Comparison of ENCODE assay signal across 8 cellular contexts in genomic region chr5:111757582-111758283, GRCh38. TPM values are rescaled to one million over a fixed set of nuclear protein-coding genes. Genes with fewer than 3 reads are reported as not detected.
DNase-seq lines count a peak whose midpoint lies in the region; ATAC-seq, FAIRE-seq and TF ChIP-seq lines count a peak whose summit lies in the region.

No MANE protein-coding gene starts in this region.

- no peaks in the 10 kb centered on the region for H3K4me1 ChIP-seq in NT2/D1 (ENCODE audit: insufficient read depth, insufficient read length)
- peaks cover 29% of the 10 kb centered on the region for H3K4me1 ChIP-seq in endothelial cell of umbilical vein (ENCODE audit: control insufficient read depth, extremely low read depth, insufficient read depth, low read length)

- H3K9ac ChIP-seq in NT2/D1 (ENCODE audit: insufficient read length, low read depth) (peak overlapping the region; percentile 89), endothelial cell of umbilical vein (replicated peaks; ENCODE audit: extremely low read depth, insufficient read depth, low read length) (peak overlapping the region; percentile 100)

- DNase-seq in COR-L47 (lab: John Stamatoyannopoulos, UW) (peak; percentile 93), HPDE6-E6E7 (ENCODE audit: extremely low spot score) (peak; percentile 38), NT2/D1 (ENCODE audit: low read depth, low spot score) (peak; percentile 56), endothelial cell of umbilical vein (ENCODE audit: low read depth, low spot score) (peak; percentile 90), middle frontal gyrus (ENCODE audit: extremely low spot score, low spot score) (peak; percentile 43)
- DNase-seq in activated CD8-positive, alpha-beta memory T cell treated with anti-CD3 and anti-CD28 coated beads, Interleukin-2, amount 50 U/mL, for 48 hours, result peak; percentile 88
- DNase-seq in stimulated activated CD8-positive, alpha-beta memory T cell treated with anti-CD3 and anti-CD28 coated beads, Interleukin-2, amount 100 ng/mL, for 1 hour (ENCODE audit: low read depth in 2 of 2), result peak; percentile 60 to 61

- peak overlapping the region; percentile 97 for H3K27ac ChIP-seq in endothelial cell of umbilical vein (ENCODE audit: insufficient read depth, low read depth, low read length)

- peak overlapping the region; percentile 74 for H3K4me3 ChIP-seq in NT2/D1 (ENCODE audit: insufficient read length, low read depth)
- H3K4me3 ChIP-seq in endothelial cell of umbilical vein (replicated peaks in 1 of 3; ENCODE audit: insufficient read depth in 1 of 3, low read depth in 1 of 3, low read length in 3 of 3), result peak overlapping the region; percentile 53 to 100 (median 80)

- POLR2A ChIA-PET in endothelial cell of umbilical vein (lab: Charles Lee), result interaction anchor here (0.6 to 2.5 kb wide), 10 partner anchors 10 to 403 kb away, joined by 3 to 13 read pairs (median 4); no protein-coding TSS in a partner anchor

- no peaks in the 10 kb centered on the region for H3K9me1 ChIP-seq in endothelial cell of umbilical vein (replicated peaks; ENCODE audit: control insufficient read depth, extremely low read depth, insufficient read depth, low read length)

- no peaks in the 10 kb centered on the region for H4K20me1 ChIP-seq in endothelial cell of umbilical vein (replicated peaks; ENCODE audit: control insufficient read depth, extremely low read depth, insufficient read depth, low read length)

- BruUV-seq in endothelial cell of umbilical vein (replicated peaks; lab: Mats Ljungman, UMichigan), result TSS peak; percentile 51

- dilution Hi-C loops in endothelial cell of umbilical vein (cut with MboI; ENCODE audit: extremely low pct_ligation_motif_present, low sequenced_read_pairs), result no loop called here

- peak; percentile 73 for FAIRE-seq in endothelial cell of umbilical vein (lab: Jason Lieb, UNC)

- H2AFZ ChIP-seq in endothelial cell of umbilical vein (ENCODE audit: low read depth, low read length), result peak overlapping the region; percentile 83

- ATAC-seq in GM19468 (IDR thresholded peaks at IDR 0.05; ENCODE audit: extremely low read depth, unreplicated experiment), result peak; percentile 65

- TF ChIP-seq CTCF in endothelial cell of umbilical vein (IDR thresholded peaks at IDR 0.05; ENCODE audit: extremely low read depth in 1 of 2, insufficient read depth in 1 of 2, low read depth in 1 of 2, low read length in 2 of 2), result no peak

- intact Hi-C loops in endothelial cell of umbilical vein (cut with micrococcal nuclease), result loop anchor here (1.0 to 10.0 kb wide), 11 partner anchors 9 to 1023 kb away; partner anchors contain the start of genes SLC25A46 and STARD4

- H3K79me2 ChIP-seq in endothelial cell of umbilical vein (ENCODE audit: control insufficient read depth, insufficient read depth, low read length), result peaks cover 29% of the 10 kb centered on the region

- CTCF ChIA-PET in endothelial cell of umbilical vein (lab: Charles Lee), result interaction anchor here (0.6 to 3.7 kb wide), 19 partner anchors 10 to 403 kb away, joined by 3 to 59 read pairs (median 3); no protein-coding TSS in a partner anchor

- H3K36me3 ChIP-seq in NT2/D1 (ENCODE audit: insufficient read depth, insufficient read length, low read length), result peaks cover 3% of the 10 kb centered on the region
- H3K36me3 ChIP-seq in endothelial cell of umbilical vein (ENCODE audit: control insufficient read depth in 2 of 2, extremely low read depth in 1 of 2, insufficient read depth in 2 of 2, low read length in 2 of 2), result no peaks in the 10 kb centered on the region

- H3K9me3 ChIP-seq in NT2/D1 (ENCODE audit: insufficient read depth, low read length) (no peaks in the 10 kb centered on the region), endothelial cell of umbilical vein (replicated peaks; ENCODE audit: control insufficient read depth, insufficient read depth, low read length) (no peaks in the 10 kb centered on the region)

- H3K4me2 ChIP-seq in endothelial cell of umbilical vein (ENCODE audit: insufficient read depth, low read length), result peak overlapping the region; percentile 44

- H3K27me3 ChIP-seq in NT2/D1 (ENCODE audit: insufficient read depth, insufficient read length) (no peaks in the 10 kb centered on the region), endothelial cell of umbilical vein (ENCODE audit: control insufficient read depth in 2 of 2, insufficient read depth in 2 of 2, low read length in 2 of 2) (no peaks in the 10 kb centered on the region)

- TF ChIP-seq POLR2A in endothelial cell of umbilical vein (IDR thresholded peaks at IDR 0.05; ENCODE audit: low read depth, low read length), result no peak

TF ChIP-seq in endothelial cell of umbilical vein, 7 proteins besides CTCF, POLR2A, EP300 and RAD21:
- TF ChIP-seq JUN (IDR thresholded peaks at IDR 0.05; ENCODE audit: borderline replicate concordance, insufficient read depth, insufficient read length, low read depth), result no peak
- TF ChIP-seq FOS (IDR thresholded peaks at IDR 0.05; ENCODE audit: borderline replicate concordance, insufficient read depth, low read length), result no peak
- TF ChIP-seq GATA2 (IDR thresholded peaks at IDR 0.05; ENCODE audit: insufficient read depth, insufficient read length, low read depth, low read length), result no peak
- TF ChIP-seq MYC (IDR thresholded peaks at IDR 0.05; ENCODE audit: low read depth, low read length), result peak; percentile 56
- TF ChIP-seq EZH2 (IDR thresholded peaks at IDR 0.05; ENCODE audit: borderline replicate concordance, low read depth, low read length, severe bottlenecking), result no peak
- peak; percentile 44 for TF ChIP-seq POLR2AphosphoS5 (IDR thresholded peaks at IDR 0.05; ENCODE audit: insufficient read depth, low read depth, low read length)
- peak; percentile 77 for TF ChIP-seq MAX (IDR thresholded peaks at IDR 0.05; ENCODE audit: insufficient read depth, insufficient read length)

RNA-seq across cellular contexts. Expression of gene NREP, which starts 0.7 kb away (rescaled TPM):
- 96.7 and 107 TPM in 2 replicates for total RNA-seq in endothelial cell of umbilical vein
- 89.6 and 112 TPM in 2 replicates for polyA plus RNA-seq in endothelial cell of umbilical vein
- 86.4 and 91.4 TPM in 2 replicates for polyA plus RNA-seq in endothelial cell of umbilical vein (2011; cell fraction: cytosol; rRNA removed)
- polyA plus RNA-seq in endothelial cell of umbilical vein (2011; cell fraction: nucleus; rRNA removed), result 169 and 229 TPM in 2 replicates
- 92.6 and 93.3 TPM in 2 replicates for polyA plus RNA-seq in endothelial cell of umbilical vein (2012)
- polyA minus RNA-seq in endothelial cell of umbilical vein, result 90.9 and 105 TPM in 2 replicates
- polyA minus RNA-seq in endothelial cell of umbilical vein (2011; cell fraction: cytosol; rRNA and poly(A)+ RNA removed), result 1.7 TPM
- 274 and 382 TPM in 2 replicates for polyA minus RNA-seq in endothelial cell of umbilical vein (2011; cell fraction: nucleus; rRNA and poly(A)+ RNA removed)

Comparison
In these comparisons a context has a peak if more than half of its experiments do, and no peak if none do; other contexts are left out.
1. Peak in every context shown above with its lines: DNase-seq, ATAC-seq, H3K4me3 ChIP-seq and H3K27ac ChIP-seq.
2. DNase-seq: peak in every context shown above with its lines; median percentile 93 in COR-L47; 90 in endothelial cell of umbilical vein; 88 in activated CD8-positive, alpha-beta memory T cell treated with anti-CD3 and anti-CD28 coated beads, Interleukin-2, amount 50 U/mL, for 48 hours; 60 in stimulated activated CD8-positive, alpha-beta memory T cell treated with anti-CD3 and anti-CD28 coated beads, Interleukin-2, amount 100 ng/mL, for 1 hour; 56 in NT2/D1; 43 in middle frontal gyrus; 38 in HPDE6-E6E7.